In the genomic region with DNA sequence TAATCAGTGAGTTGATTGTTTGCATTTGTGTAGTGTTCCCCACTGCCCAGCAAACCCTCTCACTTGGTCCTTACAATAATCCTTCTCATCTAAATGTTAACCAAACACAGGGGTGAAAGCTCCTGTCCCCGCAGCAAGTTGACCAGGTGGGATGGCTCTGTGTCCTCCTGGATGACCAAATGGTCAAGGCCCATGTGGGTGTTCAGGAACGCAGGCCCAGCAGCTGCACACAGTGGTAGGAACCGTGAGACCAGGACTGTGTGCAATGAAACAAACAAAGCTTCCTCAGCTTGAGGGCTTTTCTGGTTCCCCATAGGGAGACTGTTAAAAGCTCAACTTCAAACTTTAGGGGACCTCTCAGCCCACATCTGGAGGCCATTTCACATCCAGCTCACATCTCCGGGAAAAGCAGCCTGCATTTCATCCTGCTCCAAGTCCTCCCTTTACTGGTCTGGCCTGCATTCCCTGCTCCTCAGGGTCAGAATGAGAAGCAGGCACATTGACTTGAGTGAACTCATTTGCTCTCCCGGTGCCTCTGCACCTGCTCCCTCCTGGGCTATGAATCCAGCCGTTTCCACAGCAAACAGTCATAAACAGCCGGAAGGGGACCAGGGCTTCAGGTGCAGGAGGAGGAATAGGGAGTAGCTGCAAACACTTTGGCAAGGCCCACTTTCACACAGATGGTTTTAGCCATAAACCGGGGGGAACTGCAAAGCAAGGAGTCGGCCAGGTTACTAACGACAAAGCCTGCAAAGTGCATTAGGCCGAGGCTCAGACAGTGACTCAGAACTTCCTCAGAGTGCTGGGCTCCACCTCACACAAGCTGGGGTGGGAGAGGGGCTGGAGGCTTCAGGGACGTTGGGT, we compare ENCODE assay signal across 12 cellular contexts.
DNase-seq lines count a peak whose midpoint lies in the region; ATAC-seq lines count a peak whose summit lies in the region.
"Had no signal": no experiment of that assay in that cellular context is flagged by ENCODE, and none has a peak within 500 bp of the region (broad histone marks: within the 10 kb centered on the region; RNA-seq: fewer than 3 reads in every experiment).

No MANE protein-coding gene starts in this region.

- no peaks in the 10 kb centered on the region for H3K36me3 Mint-ChIP-seq in activated T-cell treated with anti-CD3 and anti-CD28 coated beads, Interleukin-2, amount 50 U/mL, for 24 hours (ENCODE audit: low read depth)
- H3K36me3 Mint-ChIP-seq: type B pancreatic cell had no signal

- DNase-seq in AG20443 (ENCODE audit: low spot score): peak; percentile 27
- DNase-seq in Kasumi-1 (lab: John Stamatoyannopoulos, UW): peak; percentile 30 to 35
- peak; percentile 87 for DNase-seq in RPMI8226
- peak; percentile 91 for DNase-seq in islet precursor cell
- no peak for DNase-seq in effector CD8-positive, alpha-beta T cell (lab: John Stamatoyannopoulos, UW)
- no peak for DNase-seq in activated T-cell treated with anti-CD3 and anti-CD28 coated beads, Interleukin-2, amount 50 U/mL, for 24 hours
- no peak for DNase-seq in pons (ENCODE audit: low spot score)
- DNase-seq: amygdala, naive B cell, T-helper 9 cell had no signal

- no peak for ATAC-seq in HG03039 (IDR thresholded peaks at IDR 0.05; ENCODE audit: unreplicated experiment)

- peaks cover under 1% of the 10 kb centered on the region for H3K9me3 Mint-ChIP-seq in activated T-cell treated with anti-CD3 and anti-CD28 coated beads, Interleukin-2, amount 50 U/mL, for 24 hours

- peaks cover 22% of the 10 kb centered on the region for H3K4me1 Mint-ChIP-seq in activated T-cell treated with anti-CD3 and anti-CD28 coated beads, Interleukin-2, amount 50 U/mL, for 24 hours (ENCODE audit: low read depth)

- peaks cover 4% of the 10 kb centered on the region for H3K27me3 Mint-ChIP-seq in activated T-cell treated with anti-CD3 and anti-CD28 coated beads, Interleukin-2, amount 50 U/mL, for 24 hours
- H3K27me3 Mint-ChIP-seq: type B pancreatic cell had no signal

- no peak overlapping the region for H3K27ac Mint-ChIP-seq in activated T-cell treated with anti-CD3 and anti-CD28 coated beads, Interleukin-2, amount 50 U/mL, for 24 hours
- H3K27ac Mint-ChIP-seq: naive B cell, type B pancreatic cell had no signal

- H3K4me3 Mint-ChIP-seq in activated T-cell treated with anti-CD3 and anti-CD28 coated beads, Interleukin-2, amount 50 U/mL, for 24 hours: no peak overlapping the region
- H3K4me3 Mint-ChIP-seq: naive B cell, type B pancreatic cell had no signal

Comparison
In these comparisons a context has a peak if more than half of its experiments do, and no peak if none do; other contexts are left out.
1. DNase-seq: peak in AG20443 (single experiment), Kasumi-1 (2 of 2), RPMI8226 (single experiment) and islet precursor cell (single experiment); none in effector CD8-positive, alpha-beta T cell (single experiment), activated T-cell treated with anti-CD3 and anti-CD28 coated beads, Interleukin-2, amount 50 U/mL, for 24 hours (single experiment) and pons (single experiment).